ENCODE assay signal across 12 cellular contexts in genomic region chr11:120539681-120540369, GRCh38. TPM values are rescaled to one million over a fixed set of nuclear protein-coding genes. Genes with fewer than 3 reads are reported as not detected.
DNase-seq lines count a peak whose midpoint lies in the region; ATAC-seq and TF ChIP-seq lines count a peak whose summit lies in the region.
"Had no signal": no experiment of that assay in that cellular context is flagged by ENCODE, and none has a peak within 500 bp of the region (broad histone marks: within the 10 kb centered on the region; RNA-seq: fewer than 3 reads in every experiment).

No MANE protein-coding gene starts in this region.

- no peak overlapping the region for H3K4me2 ChIP-seq in osteoblast (ENCODE audit: insufficient read depth, low read length)

- ATAC-seq in HG03108 (IDR thresholded peaks at IDR 0.05; ENCODE audit: unreplicated experiment), result no peak
- ATAC-seq: effector memory CD8-positive, alpha-beta T cell; psoas muscle had no signal

- H3K4me3 ChIP-seq in osteoblast (ENCODE audit: insufficient read depth, low read length) (no peak overlapping the region), dorsolateral prefrontal cortex (no peak overlapping the region)
- H3K4me3 ChIP-seq: psoas muscle had no signal

- H4K20me1 ChIP-seq in osteoblast (ENCODE audit: insufficient read depth, low read length), result no peaks in the 10 kb centered on the region

- H2AFZ ChIP-seq in osteoblast (ENCODE audit: low read length), result no peak overlapping the region

- H3K79me2 ChIP-seq in osteoblast (ENCODE audit: insufficient read depth, low read length), result no peaks in the 10 kb centered on the region

- peak; percentile 23 for DNase-seq in DMS 273 (lab: John Stamatoyannopoulos, UW; ENCODE audit: unreplicated experiment)
- DNase-seq in DMS 273 treated with DMSO at 0.1 percent for 48 hours (lab: John Stamatoyannopoulos, UW), result no peak
- DNase-seq in NCI-H187 treated with DMSO at 0.1 percent for 48 hours (lab: John Stamatoyannopoulos, UW), result peak; percentile 36
- DNase-seq in amniotic epithelial cell (ENCODE audit: low read depth), result peak; percentile 60
- DNase-seq in osteoblast (ENCODE audit: insufficient read length, low spot score, missing footprints), result peak; percentile 75
- DNase-seq in dorsolateral prefrontal cortex, result no peak
- DNase-seq in NCI-H1048 (lab: John Stamatoyannopoulos, UW), result no peak
- DNase-seq: DND-41; effector memory CD8-positive, alpha-beta T cell; psoas muscle had no signal

- intact Hi-C loops in dorsolateral prefrontal cortex (cut with DNase I), result no loop called here

- H3K27ac ChIP-seq in osteoblast (ENCODE audit: low read depth, low read length) (no peak overlapping the region), dorsolateral prefrontal cortex (no peak overlapping the region)
- H3K27ac ChIP-seq: 22Rv1, psoas muscle had no signal

- peaks cover 8% of the 10 kb centered on the region for H3K27me3 ChIP-seq in osteoblast (ENCODE audit: insufficient read depth, low read length)
- no peaks in the 10 kb centered on the region for H3K27me3 ChIP-seq in dorsolateral prefrontal cortex

- TF ChIP-seq CTCF in osteoblast (IDR thresholded peaks at IDR 0.05; ENCODE audit: extremely low read depth, low read depth, low read length) (no peak), dorsolateral prefrontal cortex (IDR thresholded peaks at IDR 0.05 in 54 of 56, conservative IDR thresholded peaks at IDR 0.05 in 2 of 56; ENCODE audit: low read depth in 1 of 56, partially characterized antibody in 56 of 56) (no peak)

- H3K4me1 ChIP-seq in osteoblast (ENCODE audit: insufficient read depth, low read length), result no peaks in the 10 kb centered on the region
- H3K4me1 ChIP-seq: psoas muscle had no signal

- H3K36me3 ChIP-seq in osteoblast (ENCODE audit: insufficient read depth, low read length), result no peaks in the 10 kb centered on the region

- H3K9me3 ChIP-seq in osteoblast (ENCODE audit: low read depth, low read length), result no peaks in the 10 kb centered on the region
- H3K9me3 ChIP-seq: psoas muscle had no signal

RNA-seq across cellular contexts. Expression of gene GRIK4, which starts 28.3 kb away (rescaled TPM):
- total RNA-seq in osteoblast (under 0.01 and 0.29 TPM in 2 replicates), dorsolateral prefrontal cortex (10 to 100 TPM in 116 of 120 experiments, 1 to 10 TPM in 4; 7.8 to 24.1 (median 14.8) TPM)

Comparison
In these comparisons a context has a peak if more than half of its experiments do, and no peak if none do; other contexts are left out.
1. DNase-seq: peak in DMS 273 (single experiment), NCI-H187 treated with DMSO at 0.1 percent for 48 hours (single experiment), amniotic epithelial cell (single experiment) and osteoblast (single experiment); none in DMS 273 treated with DMSO at 0.1 percent for 48 hours (single experiment), dorsolateral prefrontal cortex (0 of 10) and NCI-H1048 (single experiment).